6 cellular contexts compared by ENCODE assay signal in the genomic region with DNA sequence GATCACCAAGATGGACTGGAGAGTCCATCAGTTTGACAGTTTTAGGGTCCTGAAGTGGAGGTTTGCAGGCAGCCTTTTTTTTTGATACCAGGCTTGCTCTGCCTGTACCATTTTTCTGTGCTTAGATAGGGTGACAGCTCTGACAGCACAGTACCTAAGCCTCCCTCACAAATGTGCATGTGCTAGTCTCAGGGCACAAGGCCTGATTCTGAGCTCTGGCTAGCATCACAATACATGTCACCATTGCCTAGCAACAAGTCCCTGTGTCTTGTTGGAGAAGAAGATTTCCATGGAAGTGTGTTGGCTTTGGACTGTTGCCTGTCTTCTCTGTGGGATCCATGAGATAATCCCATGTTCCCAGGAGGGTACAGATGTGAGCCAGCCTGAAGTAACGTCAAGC.
DNase-seq lines count a peak whose midpoint lies in the region; ATAC-seq, FAIRE-seq and TF ChIP-seq lines count a peak whose summit lies in the region.
"Not testable (repeated sequence)": the region's sequence is repeated elsewhere in the genome, so short reads cannot be mapped to it uniquely, and the experiment has no call there.

No MANE protein-coding gene starts in this region.

- not testable (repeated sequence) for TF ChIP-seq RAD21 in A549 (conservative IDR thresholded peaks at IDR 0.05 in 1 of 2, IDR thresholded peaks at IDR 0.05 in 1 of 2)

- CTCF ChIA-PET in A549 (lab: Yijun Ruan, JAX), result not testable (repeated sequence)

- POLR2A ChIA-PET in A549 (lab: Yijun Ruan, JAX), result not testable (repeated sequence)

- FAIRE-seq in A549 (lab: Jason Lieb, UNC) (peak; percentile 51), GM12891 (lab: Jason Lieb, UNC) (peak; percentile 76), islet of Langerhans (lab: Jason Lieb, UNC) (peak; percentile 92)

- no CpG with 5 or more reads among the region's 1 CpG for WGBS in A549 (ENCODE audit: missing lambda C conversion rate)

- H3K4me2 ChIP-seq in A549, result not testable (repeated sequence)

- ATAC-seq in A549, result not testable (repeated sequence)
- peak; percentile 52 for ATAC-seq in Right ventricle myocardium inferior
- ATAC-seq in Right ventricle myocardium superior (ENCODE audit: poor library complexity), result peak; percentile 46
- ATAC-seq in left ventricle myocardium superior, result peak; percentile 26

- not testable (repeated sequence) for H3K4me3 ChIP-seq in A549

- not testable (repeated sequence) for TF ChIP-seq EP300 in A549 (IDR thresholded peaks at IDR 0.05)

- not testable (repeated sequence) for H3K27ac ChIP-seq in A549

- not testable (repeated sequence) for DNase-seq in A549 (ENCODE audit: low read depth in 1 of 2, low spot score in 1 of 2); GM12891 (ENCODE audit: insufficient read length, low spot score); Right ventricle myocardium inferior (ENCODE audit: missing footprints); Right ventricle myocardium superior; left ventricle myocardium superior

- TF ChIP-seq POLR2A in A549 (IDR thresholded peaks at IDR 0.05; ENCODE audit: low read length); GM12891 (IDR thresholded peaks at IDR 0.05; ENCODE audit: low read depth, low read length): not testable (repeated sequence)

- intact Hi-C loops in Right ventricle myocardium inferior (cut with DNase I); Right ventricle myocardium superior (cut with DNase I); left ventricle myocardium superior (cut with micrococcal nuclease): not testable (repeated sequence)

- H3K9me3 ChIP-seq in A549, result not testable (repeated sequence)

- TF ChIP-seq CTCF in A549 (IDR thresholded peaks at IDR 0.05), result not testable (repeated sequence)

- H3K4me1 ChIP-seq in A549, result not testable (repeated sequence)
